15 cellular contexts compared by ENCODE assay signal in genomic region chr1:20819818-20820217, GRCh38. TPM values are rescaled to one million over a fixed set of nuclear protein-coding genes. Genes with fewer than 3 reads are reported as not detected.
DNase-seq lines count a peak whose midpoint lies in the region; ATAC-seq and TF ChIP-seq lines count a peak whose summit lies in the region.
"Had no signal": no experiment of that assay in that cellular context is flagged by ENCODE, and none has a peak within 500 bp of the region (broad histone marks: within the 10 kb centered on the region; RNA-seq: fewer than 3 reads in every experiment).

No MANE protein-coding gene starts in this region.

- no peaks in the 10 kb centered on the region for H3K9me2 ChIP-seq in GM23338 (ENCODE audit: insufficient read depth)

- H3K36me3 Mint-ChIP-seq in GM23338 (ENCODE audit: low read depth) (peaks cover 18% of the 10 kb centered on the region), nephron progenitor cell (ENCODE audit: low read depth) (peaks cover 47% of the 10 kb centered on the region), Caco-2 (ENCODE audit: insufficient read depth, unreplicated experiment) (peaks cover 21% of the 10 kb centered on the region), HFFc6 (ENCODE audit: low read depth) (peaks cover 9% of the 10 kb centered on the region)
- peaks cover 16% of the 10 kb centered on the region for H3K36me3 Mint-ChIP-seq in central memory CD8-positive, alpha-beta T cell (ENCODE audit: insufficient read depth)

- peak; percentile 89 for ATAC-seq in GM23338
- ATAC-seq in Panc1: peak; percentile 71; the same call in 1 of the 2 replicates
- ATAC-seq in central memory CD8-positive, alpha-beta T cell (replicated peaks; ENCODE audit: extremely low read depth, poor library complexity, severe bottlenecking): no peak
- no peak for ATAC-seq in HG02571 (IDR thresholded peaks at IDR 0.05; ENCODE audit: unreplicated experiment)

- POLR2A ChIA-PET in Panc1 (lab: Charles Lee): no interaction called here
- POLR2A ChIA-PET in Caco-2 (lab: Charles Lee): no interaction called here

- no peaks in the 10 kb centered on the region; the same call in none of the 2 replicates for H4K20me1 ChIP-seq in GM23338 (replicated peaks; ENCODE audit: insufficient read depth)
- H4K20me1 ChIP-seq: BLaER1 had no signal

- H3K9me3 ChIP-seq in Panc1 (ENCODE audit: control insufficient read depth, insufficient read depth, low read depth, low read length) (no peaks in the 10 kb centered on the region), Caco-2 (no peaks in the 10 kb centered on the region)

- H3K27me3 Mint-ChIP-seq in GM23338 (ENCODE audit: insufficient read depth, low read depth, poor library complexity): no peaks in the 10 kb centered on the region
- no peaks in the 10 kb centered on the region for H3K27me3 Mint-ChIP-seq in central memory CD8-positive, alpha-beta T cell
- H3K27me3 Mint-ChIP-seq in nephron progenitor cell (ENCODE audit: low read depth, poor library complexity): peaks cover 4% of the 10 kb centered on the region
- no peaks in the 10 kb centered on the region for H3K27me3 Mint-ChIP-seq in Caco-2 (ENCODE audit: insufficient read depth, unreplicated experiment)
- peaks cover 2% of the 10 kb centered on the region; the same call in 1 of the 2 replicates for H3K27me3 Mint-ChIP-seq in HFFc6 (ENCODE audit: insufficient read depth)
- H3K27me3 Mint-ChIP-seq: CD4-positive, alpha-beta memory T cell; IgD-negative memory B cell had no signal

- H3K36me3 ChIP-seq in GM23338 (ENCODE audit: insufficient read depth): peaks cover 10% of the 10 kb centered on the region
- peaks cover 7% of the 10 kb centered on the region for H3K36me3 ChIP-seq in Panc1 (ENCODE audit: control insufficient read depth, insufficient read depth, low read length)
- H3K36me3 ChIP-seq in Caco-2 (ENCODE audit: control insufficient read depth, insufficient read depth, low read length): no peaks in the 10 kb centered on the region; the same call in none of the 2 replicates

- no peak overlapping the region for H2AFZ ChIP-seq in GM23338
- H2AFZ ChIP-seq: GM23248 had no signal

- no peaks in the 10 kb centered on the region for H3K79me2 ChIP-seq in GM23338 (replicated peaks; ENCODE audit: insufficient read depth)

- TF ChIP-seq CTCF in GM23338 (conservative IDR thresholded peaks at IDR 0.05; ENCODE audit: low read depth in 2 of 2) (no peak), Panc1 (IDR thresholded peaks at IDR 0.05) (no peak), nephron progenitor cell (IDR thresholded peaks at IDR 0.05) (no peak), Caco-2 (IDR thresholded peaks at IDR 0.05; ENCODE audit: insufficient read depth in 1 of 2, low read depth in 1 of 2, low read length in 1 of 2, severe bottlenecking in 1 of 2, unreplicated experiment in 1 of 2) (no peak), HFFc6 (IDR thresholded peaks at IDR 0.05) (no peak)

- H3K27ac ChIP-seq in GM23338 (ENCODE audit: low read depth) (no peak overlapping the region), Panc1 (ENCODE audit: low read length) (no peak overlapping the region)
- H3K27ac ChIP-seq: 22Rv1, BLaER1, GM23248 had no signal

- H3K4me1 ChIP-seq in GM23338 (ENCODE audit: insufficient read depth): no peaks in the 10 kb centered on the region
- H3K4me1 ChIP-seq in Panc1 (ENCODE audit: control insufficient read depth, insufficient read depth, low read length): no peaks in the 10 kb centered on the region
- H3K4me1 ChIP-seq in Caco-2: no peaks in the 10 kb centered on the region
- H3K4me1 ChIP-seq: BLaER1 had no signal

- H3K4me2 ChIP-seq in GM23338: no peak overlapping the region
- H3K4me2 ChIP-seq: BLaER1 had no signal

- CTCF ChIA-PET in Panc1 (lab: Charles Lee) (no interaction called here), Caco-2 (lab: Charles Lee) (no interaction called here)

- in situ Hi-C loops in Panc1 (cut with HindIII; ENCODE audit: low pct_unique_long_range_greater_than_20kb, low sequenced_read_pairs): no loop called here

- no peaks in the 10 kb centered on the region; the same call in 2 of the 3 replicates for H3K4me1 Mint-ChIP-seq in GM23338
- no peaks in the 10 kb centered on the region for H3K4me1 Mint-ChIP-seq in central memory CD8-positive, alpha-beta T cell
- no peaks in the 10 kb centered on the region for H3K4me1 Mint-ChIP-seq in nephron progenitor cell
- H3K4me1 Mint-ChIP-seq in Caco-2 (ENCODE audit: low read depth, unreplicated experiment): no peaks in the 10 kb centered on the region
- no peaks in the 10 kb centered on the region for H3K4me1 Mint-ChIP-seq in HFFc6 (ENCODE audit: low read depth)
- H3K4me1 Mint-ChIP-seq: CD14-positive monocyte, IgD-negative memory B cell had no signal

- no peak overlapping the region for H3K4me3 Mint-ChIP-seq in GM23338
- no peak overlapping the region for H3K4me3 Mint-ChIP-seq in central memory CD8-positive, alpha-beta T cell
- H3K4me3 Mint-ChIP-seq in nephron progenitor cell: no peak overlapping the region
- no peak overlapping the region for H3K4me3 Mint-ChIP-seq in Caco-2 (ENCODE audit: unreplicated experiment)
- no peak overlapping the region for H3K4me3 Mint-ChIP-seq in HFFc6
- H3K4me3 Mint-ChIP-seq: CD14-positive monocyte; CD4-positive, alpha-beta memory T cell; IgD-negative memory B cell had no signal

- H3K27ac Mint-ChIP-seq in GM23338 (no peak overlapping the region), nephron progenitor cell (peak overlapping the region; percentile 44), Caco-2 (ENCODE audit: unreplicated experiment) (no peak overlapping the region), HFFc6 (no peak overlapping the region)
- peak overlapping the region; percentile 23 for H3K27ac Mint-ChIP-seq in central memory CD8-positive, alpha-beta T cell (ENCODE audit: low read depth)

- BruUV-seq in Panc1 (replicated peaks; lab: Mats Ljungman, UMichigan) (no TSS peak), Caco-2 (replicated peaks; lab: Mats Ljungman, UMichigan) (no TSS peak)

- DNase-seq in GM23338 (ENCODE audit: low spot score): peak; percentile 11
- DNase-seq in Panc1 (ENCODE audit: low read depth, low spot score): no peak
- DNase-seq in central memory CD8-positive, alpha-beta T cell (ENCODE audit: low spot score in 2 of 2): no peak
- no peak for DNase-seq in nephron progenitor cell
- no peak for DNase-seq in Caco-2
- DNase-seq in HFFc6: no peak
- DNase-seq: CD4-positive, alpha-beta memory T cell; DMS 273 treated with DMSO at 0.1 percent for 48 hours; GM23248; KG1 had no signal

- intact Hi-C loops in Panc1 (cut with micrococcal nuclease; ENCODE audit: unreplicated experiment): no loop called here
- intact Hi-C loops in Caco-2 (cut with micrococcal nuclease; ENCODE audit: unreplicated experiment): no loop called here

- no peaks in the 10 kb centered on the region for H3F3A ChIP-seq in GM23338 (replicated peaks; ENCODE audit: low read depth)

- H3K9me3 Mint-ChIP-seq in GM23338 (no peaks in the 10 kb centered on the region; the same call in 2 of the 3 replicates), nephron progenitor cell (peaks cover 6% of the 10 kb centered on the region), Caco-2 (ENCODE audit: unreplicated experiment) (no peaks in the 10 kb centered on the region), HFFc6 (no peaks in the 10 kb centered on the region)
- H3K9me3 Mint-ChIP-seq in central memory CD8-positive, alpha-beta T cell: no peaks in the 10 kb centered on the region
- H3K9me3 Mint-ChIP-seq: CD4-positive, alpha-beta memory T cell; IgD-negative memory B cell had no signal

- H3K4me3 ChIP-seq in GM23338 (no peak overlapping the region), Panc1 (ENCODE audit: low read depth in 2 of 2, low read length in 2 of 2) (no peak overlapping the region), Caco-2 (ENCODE audit: low read depth, low read length) (no peak overlapping the region)
- H3K4me3 ChIP-seq: BLaER1, GM23248 had no signal

- H3K27me3 ChIP-seq in GM23338 (ENCODE audit: insufficient read depth) (no peaks in the 10 kb centered on the region), Panc1 (ENCODE audit: control insufficient read depth, insufficient read depth, low read length) (no peaks in the 10 kb centered on the region), Caco-2 (replicated peaks; ENCODE audit: control insufficient read depth, insufficient read depth, low read length) (no peaks in the 10 kb centered on the region)
- H3K27me3 ChIP-seq: BLaER1 had no signal

TF ChIP-seq in GM23338, 12 proteins besides CTCF, POLR2A, EP300 and RAD21:
- TF ChIP-seq EZH2phosphoT487 (IDR thresholded peaks at IDR 0.05; ENCODE audit: unreplicated experiment) (no peak), REST (IDR thresholded peaks at IDR 0.05; ENCODE audit: unreplicated experiment) (no peak), POLR2AphosphoS5 (IDR thresholded peaks at IDR 0.05; ENCODE audit: low read depth) (no peak)

RNA-seq across cellular contexts. Expression of gene HP1BP3, which starts 32.7 kb away (rescaled TPM):
- total RNA-seq in GM23338 (2014; rRNA removed; shearing (Covaris generic)): 85.5 and 89.1 TPM in 2 replicates
- polyA plus RNA-seq in GM23338 (2016; fragmentation: Nextera tagmentation; extraction: Ambion mirVana): 112 and 117 TPM in 2 replicates
- total RNA-seq in Panc1 (2021; ENCODE audit: unreplicated experiment): 263 TPM
- 147 TPM for polyA plus RNA-seq in Panc1 (2012; ENCODE audit: insufficient read length)
- 222 and 240 TPM in 2 replicates for total RNA-seq in Caco-2 (2022)
- total RNA-seq in HFFc6 (2021; fragmentation: NEBNext Ultra II Directional; extraction: Animal tissue kit (Norgen Biotek cat#: 25700)): 100 to 1,000 TPM; 171 to 207 (median 200) TPM

Comparison
In these comparisons a context has a peak if more than half of its experiments do, and no peak if none do; other contexts are left out.
1. ATAC-seq: peak in GM23338 (single experiment) and Panc1 (single experiment); none in central memory CD8-positive, alpha-beta T cell (single experiment) and HG02571 (single experiment).
2. H3K27ac Mint-ChIP-seq: peak in central memory CD8-positive, alpha-beta T cell (single experiment) and nephron progenitor cell (single experiment); none in GM23338 (single experiment), Caco-2 (single experiment) and HFFc6 (single experiment).